1 cellular context compared by ENCODE assay signal in the genomic region with DNA sequence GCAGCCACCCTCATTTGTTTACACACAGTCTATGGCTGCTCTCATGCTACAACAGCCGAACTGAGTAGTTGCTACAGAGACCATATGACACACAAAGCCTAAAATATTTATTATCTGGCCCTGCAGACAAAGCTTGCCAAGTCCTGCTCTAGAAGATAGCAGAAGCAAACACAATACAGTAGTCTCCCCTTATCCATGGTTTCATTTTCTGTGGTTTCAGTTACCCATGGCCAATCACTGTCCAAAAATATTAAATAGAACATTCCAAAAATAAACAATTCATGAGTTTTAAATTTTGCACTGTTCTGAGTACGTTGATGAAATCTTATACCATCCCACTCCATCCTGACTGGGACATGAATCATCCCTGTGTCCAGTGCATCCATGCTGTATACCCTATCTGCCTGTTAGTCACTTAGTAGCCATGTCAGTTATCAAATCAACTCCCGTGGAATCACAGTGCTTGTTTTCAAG.
TF ChIP-seq lines count a peak whose summit lies in the region.

No MANE protein-coding gene starts in this region.

TF ChIP-seq in K562, 482 proteins besides CTCF, POLR2A, EP300 and RAD21 (continued from another document and continues in another):
- TF ChIP-seq, protein P1, sequence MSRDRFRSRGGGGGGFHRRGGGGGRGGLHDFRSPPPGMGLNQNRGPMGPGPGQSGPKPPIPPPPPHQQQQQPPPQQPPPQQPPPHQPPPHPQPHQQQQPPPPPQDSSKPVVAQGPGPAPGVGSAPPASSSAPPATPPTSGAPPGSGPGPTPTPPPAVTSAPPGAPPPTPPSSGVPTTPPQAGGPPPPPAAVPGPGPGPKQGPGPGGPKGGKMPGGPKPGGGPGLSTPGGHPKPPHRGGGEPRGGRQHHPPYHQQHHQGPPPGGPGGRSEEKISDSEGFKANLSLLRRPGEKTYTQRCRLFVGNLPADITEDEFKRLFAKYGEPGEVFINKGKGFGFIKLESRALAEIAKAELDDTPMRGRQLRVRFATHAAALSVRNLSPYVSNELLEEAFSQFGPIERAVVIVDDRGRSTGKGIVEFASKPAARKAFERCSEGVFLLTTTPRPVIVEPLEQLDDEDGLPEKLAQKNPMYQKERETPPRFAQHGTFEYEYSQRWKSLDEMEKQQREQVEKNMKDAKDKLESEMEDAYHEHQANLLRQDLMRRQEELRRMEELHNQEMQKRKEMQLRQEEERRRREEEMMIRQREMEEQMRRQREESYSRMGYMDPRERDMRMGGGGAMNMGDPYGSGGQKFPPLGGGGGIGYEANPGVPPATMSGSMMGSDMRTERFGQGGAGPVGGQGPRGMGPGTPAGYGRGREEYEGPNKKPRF (IDR thresholded peaks at IDR 0.05; ENCODE audit: low read depth, low read length) = no peak
- TF ChIP-seq KDM1A (IDR thresholded peaks at IDR 0.05) = peak; percentile 66 to 77
- no peak for TF ChIP-seq CHD2 (IDR thresholded peaks at IDR 0.05; ENCODE audit: low read depth, low read length)
- TF ChIP-seq IFI16 (CRISPR knock-in tag; IDR thresholded peaks at IDR 0.05) = no peak
- TF ChIP-seq TEAD1 (CRISPR knock-in tag; IDR thresholded peaks at IDR 0.05) = no peak
- TF ChIP-seq, protein P2, sequence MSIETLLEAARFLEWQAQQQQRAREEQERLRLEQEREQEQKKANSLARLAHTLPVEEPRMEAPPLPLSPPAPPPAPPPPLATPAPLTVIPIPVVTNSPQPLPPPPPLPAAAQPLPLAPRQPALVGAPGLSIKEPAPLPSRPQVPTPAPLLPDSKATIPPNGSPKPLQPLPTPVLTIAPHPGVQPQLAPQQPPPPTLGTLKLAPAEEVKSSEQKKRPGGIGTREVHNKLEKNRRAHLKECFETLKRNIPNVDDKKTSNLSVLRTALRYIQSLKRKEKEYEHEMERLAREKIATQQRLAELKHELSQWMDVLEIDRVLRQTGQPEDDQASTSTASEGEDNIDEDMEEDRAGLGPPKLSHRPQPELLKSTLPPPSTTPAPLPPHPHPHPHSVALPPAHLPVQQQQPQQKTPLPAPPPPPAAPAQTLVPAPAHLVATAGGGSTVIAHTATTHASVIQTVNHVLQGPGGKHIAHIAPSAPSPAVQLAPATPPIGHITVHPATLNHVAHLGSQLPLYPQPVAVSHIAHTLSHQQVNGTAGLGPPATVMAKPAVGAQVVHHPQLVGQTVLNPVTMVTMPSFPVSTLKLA (conservative IDR thresholded peaks at IDR 0.05) = peak in 1 of 2 experiments; percentile 21; a peak in 1 of 4 replicates
- no peak for TF ChIP-seq ZNF354B (CRISPR knock-in tag; IDR thresholded peaks at IDR 0.05)
- no peak for TF ChIP-seq TARDBP (IDR thresholded peaks at IDR 0.05)
- no peak for TF ChIP-seq KHSRP (IDR thresholded peaks at IDR 0.05)
- TF ChIP-seq ZNF699 (CRISPR knock-in tag; IDR thresholded peaks at IDR 0.05; ENCODE audit: insufficient replicate concordance) = no peak
- no peak for TF ChIP-seq SPI1 (IDR thresholded peaks at IDR 0.05; ENCODE audit: borderline replicate concordance, low read depth, low read length)
- no peak for TF ChIP-seq PTBP1 (IDR thresholded peaks at IDR 0.05; ENCODE audit: low read depth, low read length)
- peak; percentile 79 for TF ChIP-seq MTA2 (IDR thresholded peaks at IDR 0.05; ENCODE audit: low read depth)
- TF ChIP-seq LARP7 (IDR thresholded peaks at IDR 0.05) = no peak
- TF ChIP-seq, protein P3, sequence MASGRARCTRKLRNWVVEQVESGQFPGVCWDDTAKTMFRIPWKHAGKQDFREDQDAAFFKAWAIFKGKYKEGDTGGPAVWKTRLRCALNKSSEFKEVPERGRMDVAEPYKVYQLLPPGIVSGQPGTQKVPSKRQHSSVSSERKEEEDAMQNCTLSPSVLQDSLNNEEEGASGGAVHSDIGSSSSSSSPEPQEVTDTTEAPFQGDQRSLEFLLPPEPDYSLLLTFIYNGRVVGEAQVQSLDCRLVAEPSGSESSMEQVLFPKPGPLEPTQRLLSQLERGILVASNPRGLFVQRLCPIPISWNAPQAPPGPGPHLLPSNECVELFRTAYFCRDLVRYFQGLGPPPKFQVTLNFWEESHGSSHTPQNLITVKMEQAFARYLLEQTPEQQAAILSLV (tag; IDR thresholded peaks at IDR 0.05) = no peak
- no peak for TF ChIP-seq RNF2 (IDR thresholded peaks at IDR 0.05)
- no peak for TF ChIP-seq HDAC8 (tag; IDR thresholded peaks at IDR 0.05)
- no peak for TF ChIP-seq ZNF318 (IDR thresholded peaks at IDR 0.05; ENCODE audit: borderline replicate concordance in 1 of 2, low read depth in 1 of 2)
- peak; percentile 78 for TF ChIP-seq FOXM1 (IDR thresholded peaks at IDR 0.05; ENCODE audit: low read depth)
- no peak for TF ChIP-seq FOXM1 (CRISPR knock-in tag; IDR thresholded peaks at IDR 0.05; ENCODE audit: low read depth)
- TF ChIP-seq SOX6 (IDR thresholded peaks at IDR 0.05) = peak; percentile 94
- TF ChIP-seq TCFL5 (CRISPR knock-in tag; conservative IDR thresholded peaks at IDR 0.05) = no peak
- no peak for TF ChIP-seq REST (CRISPR knock-in tag; IDR thresholded peaks at IDR 0.05; ENCODE audit: low read depth)
- no peak for TF ChIP-seq ZBTB5 (IDR thresholded peaks at IDR 0.05)
- no peak for TF ChIP-seq RBFOX2 (IDR thresholded peaks at IDR 0.05; ENCODE audit: low read depth, low read length)
- TF ChIP-seq ZFP1 (CRISPR knock-in tag; IDR thresholded peaks at IDR 0.05) = no peak
- TF ChIP-seq ZNF143 (CRISPR knock-in tag; IDR thresholded peaks at IDR 0.05) = no peak
- no peak for TF ChIP-seq ZNF589 (CRISPR knock-in tag; IDR thresholded peaks at IDR 0.05; ENCODE audit: low read depth)
- TF ChIP-seq U2AF2 (optimal IDR thresholded peaks at IDR 0.05; ENCODE audit: low read depth, low read length) = no peak
- TF ChIP-seq, protein P4, sequence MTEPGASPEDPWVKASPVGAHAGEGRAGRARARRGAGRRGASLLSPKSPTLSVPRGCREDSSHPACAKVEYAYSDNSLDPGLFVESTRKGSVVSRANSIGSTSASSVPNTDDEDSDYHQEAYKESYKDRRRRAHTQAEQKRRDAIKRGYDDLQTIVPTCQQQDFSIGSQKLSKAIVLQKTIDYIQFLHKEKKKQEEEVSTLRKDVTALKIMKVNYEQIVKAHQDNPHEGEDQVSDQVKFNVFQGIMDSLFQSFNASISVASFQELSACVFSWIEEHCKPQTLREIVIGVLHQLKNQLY (CRISPR knock-in tag; conservative IDR thresholded peaks at IDR 0.05) = no peak
- TF ChIP-seq, protein P5, sequence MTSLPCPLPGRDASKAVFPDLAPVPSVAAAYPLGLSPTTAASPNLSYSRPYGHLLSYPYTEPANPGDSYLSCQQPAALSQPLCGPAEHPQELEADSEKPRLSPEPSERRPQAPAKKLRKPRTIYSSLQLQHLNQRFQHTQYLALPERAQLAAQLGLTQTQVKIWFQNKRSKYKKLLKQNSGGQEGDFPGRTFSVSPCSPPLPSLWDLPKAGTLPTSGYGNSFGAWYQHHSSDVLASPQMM (CRISPR knock-in tag; IDR thresholded peaks at IDR 0.05) = no peak
- no peak for TF ChIP-seq SUPT5H (IDR thresholded peaks at IDR 0.05)
- TF ChIP-seq, protein P6, sequence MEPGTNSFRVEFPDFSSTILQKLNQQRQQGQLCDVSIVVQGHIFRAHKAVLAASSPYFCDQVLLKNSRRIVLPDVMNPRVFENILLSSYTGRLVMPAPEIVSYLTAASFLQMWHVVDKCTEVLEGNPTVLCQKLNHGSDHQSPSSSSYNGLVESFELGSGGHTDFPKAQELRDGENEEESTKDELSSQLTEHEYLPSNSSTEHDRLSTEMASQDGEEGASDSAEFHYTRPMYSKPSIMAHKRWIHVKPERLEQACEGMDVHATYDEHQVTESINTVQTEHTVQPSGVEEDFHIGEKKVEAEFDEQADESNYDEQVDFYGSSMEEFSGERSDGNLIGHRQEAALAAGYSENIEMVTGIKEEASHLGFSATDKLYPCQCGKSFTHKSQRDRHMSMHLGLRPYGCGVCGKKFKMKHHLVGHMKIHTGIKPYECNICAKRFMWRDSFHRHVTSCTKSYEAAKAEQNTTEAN (CRISPR knock-in tag; IDR thresholded peaks at IDR 0.05) = no peak
